ENCODE assay signal across 2 cellular contexts in the genomic region with DNA sequence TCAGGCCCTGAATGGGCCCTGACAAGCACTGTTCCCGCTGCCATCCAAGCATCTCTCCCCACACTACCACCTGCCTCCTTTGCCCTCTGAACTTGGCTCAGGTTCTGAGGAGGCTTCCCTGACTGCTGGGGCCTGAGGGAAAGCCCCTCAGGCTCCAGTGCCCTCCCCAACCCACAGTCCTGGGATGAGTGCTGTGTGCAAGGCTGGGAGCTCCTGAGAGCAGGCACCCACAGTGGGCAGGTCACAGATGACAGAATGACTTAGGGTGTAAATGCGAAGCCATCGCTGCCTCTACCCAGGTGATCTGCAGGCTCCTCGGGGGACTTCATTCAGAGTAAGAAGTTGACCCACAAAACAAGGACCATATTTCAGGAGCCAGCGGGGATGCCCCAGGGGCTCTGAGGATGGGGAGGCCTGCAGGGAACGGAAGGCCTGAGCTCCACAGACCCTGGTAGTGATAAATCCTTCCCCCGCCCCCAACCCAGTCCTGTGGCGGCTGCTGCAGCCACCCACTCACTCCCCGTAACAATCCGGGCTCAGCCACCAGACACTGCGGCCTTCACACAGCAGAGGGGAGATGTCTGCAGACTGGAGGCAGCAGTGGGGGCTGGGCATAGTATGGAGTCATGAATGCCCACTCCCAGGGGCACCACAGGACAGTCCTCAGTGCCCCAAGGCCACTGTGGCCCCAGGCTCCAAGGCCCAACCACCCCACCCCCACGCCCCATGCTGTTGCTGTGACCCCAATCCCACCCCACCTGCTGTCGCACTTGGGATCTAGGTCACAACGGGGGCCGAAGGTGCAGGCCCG.
TF ChIP-seq lines count a peak whose summit lies in the region.

No MANE protein-coding gene starts in this region.

TF ChIP-seq in GM23338, 12 proteins besides CTCF, POLR2A, EP300 and RAD21 (continued from another document):
- TF ChIP-seq REST (IDR thresholded peaks at IDR 0.05; ENCODE audit: unreplicated experiment) = no peak
TF ChIP-seq in GM23338: peak in this region for 0.

TF ChIP-seq in WTC11, 78 proteins besides CTCF, POLR2A, EP300 and RAD21 (continued from another document):
- TF ChIP-seq, protein P1, sequence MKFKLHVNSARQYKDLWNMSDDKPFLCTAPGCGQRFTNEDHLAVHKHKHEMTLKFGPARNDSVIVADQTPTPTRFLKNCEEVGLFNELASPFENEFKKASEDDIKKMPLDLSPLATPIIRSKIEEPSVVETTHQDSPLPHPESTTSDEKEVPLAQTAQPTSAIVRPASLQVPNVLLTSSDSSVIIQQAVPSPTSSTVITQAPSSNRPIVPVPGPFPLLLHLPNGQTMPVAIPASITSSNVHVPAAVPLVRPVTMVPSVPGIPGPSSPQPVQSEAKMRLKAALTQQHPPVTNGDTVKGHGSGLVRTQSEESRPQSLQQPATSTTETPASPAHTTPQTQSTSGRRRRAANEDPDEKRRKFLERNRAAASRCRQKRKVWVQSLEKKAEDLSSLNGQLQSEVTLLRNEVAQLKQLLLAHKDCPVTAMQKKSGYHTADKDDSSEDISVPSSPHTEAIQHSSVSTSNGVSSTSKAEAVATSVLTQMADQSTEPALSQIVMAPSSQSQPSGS (CRISPR knock-in tag; IDR thresholded peaks at IDR 0.05; ENCODE audit: borderline replicate concordance, low read depth) = no peak
- TF ChIP-seq OVOL2 (CRISPR knock-in tag; IDR thresholded peaks at IDR 0.05; ENCODE audit: borderline replicate concordance) (no peak), ELF4 (CRISPR knock-in tag; IDR thresholded peaks at IDR 0.05; ENCODE audit: low read depth) (no peak)
